Comparison of ENCODE assay signal across 12 cellular contexts in genomic region chr7:92423646-92424045, GRCh38. TPM values are rescaled to one million over a fixed set of nuclear protein-coding genes. Genes with fewer than 3 reads are reported as not detected.
DNase-seq lines count a peak whose midpoint lies in the region; ATAC-seq and TF ChIP-seq lines count a peak whose summit lies in the region.
"Had no signal": no experiment of that assay in that cellular context is flagged by ENCODE, and none has a peak within 500 bp of the region (broad histone marks: within the 10 kb centered on the region; RNA-seq: fewer than 3 reads in every experiment).

No MANE protein-coding gene starts in this region.

- no peak overlapping the region for H3K9ac ChIP-seq in KMS-11

- WGBS in gastroesophageal sphincter (ENCODE audit: low coverage in 1 of 2), 2 donors, result 74 to 78% methylated on average over 4 of the region's 4 CpGs

- H3K4me1 Mint-ChIP-seq in CD8-positive, alpha-beta memory T cell, result peaks cover 9 to 11% (median 10%) of the 10 kb centered on the region in 3 donors
- peaks cover 11% of the 10 kb centered on the region for H3K4me1 Mint-ChIP-seq in activated naive CD8-positive, alpha-beta T cell treated with anti-CD3 and anti-CD28 coated beads, Interleukin-2, amount 50 U/mL, for 24 hours
- peaks cover 13% of the 10 kb centered on the region for H3K4me1 Mint-ChIP-seq in neural crest cell

- TF ChIP-seq EP300 in gastroesophageal sphincter (IDR thresholded peaks at IDR 0.05), result no peak

- ATAC-seq in activated naive CD8-positive, alpha-beta T cell treated with anti-CD3 and anti-CD28 coated beads, Interleukin-2, amount 50 U/mL, for 24 hours, result no peak
- no peak for ATAC-seq in gastroesophageal sphincter
- ATAC-seq in gastrocnemius medialis, result no peak

- H3K36me3 ChIP-seq in CD8-positive, alpha-beta memory T cell (ENCODE audit: insufficient read depth, low read length), result no peaks in the 10 kb centered on the region
- no peaks in the 10 kb centered on the region for H3K36me3 ChIP-seq in KMS-11 (ENCODE audit: insufficient read depth)
- no peaks in the 10 kb centered on the region for H3K36me3 ChIP-seq in gastroesophageal sphincter
- no peaks in the 10 kb centered on the region for H3K36me3 ChIP-seq in gastrocnemius medialis
- H3K36me3 ChIP-seq: prostate gland, tibial artery had no signal

- H3K36me3 Mint-ChIP-seq in CD8-positive, alpha-beta memory T cell, result no peaks in the 10 kb centered on the region
- H3K36me3 Mint-ChIP-seq in activated naive CD8-positive, alpha-beta T cell treated with anti-CD3 and anti-CD28 coated beads, Interleukin-2, amount 50 U/mL, for 24 hours (ENCODE audit: low read depth), result no peaks in the 10 kb centered on the region
- no peaks in the 10 kb centered on the region for H3K36me3 Mint-ChIP-seq in neural crest cell (ENCODE audit: low read depth)

- peaks cover 11 to 26% of the 10 kb centered on the region in 2 donors for H3K27me3 Mint-ChIP-seq in CD8-positive, alpha-beta memory T cell
- peaks cover 22% of the 10 kb centered on the region for H3K27me3 Mint-ChIP-seq in activated naive CD8-positive, alpha-beta T cell treated with anti-CD3 and anti-CD28 coated beads, Interleukin-2, amount 50 U/mL, for 24 hours
- H3K27me3 Mint-ChIP-seq in neural crest cell (ENCODE audit: low read depth), result no peaks in the 10 kb centered on the region
- H3K27me3 Mint-ChIP-seq: central memory CD8-positive, alpha-beta T cell had no signal

- CTCF ChIA-PET in CD8-positive, alpha-beta memory T cell (lab: Charles Lee), result interaction anchor here (0.8 to 8.2 kb wide), 10 partner anchors 8 to 37 kb away, joined by 3 to 107 read pairs (median 4); partner anchors contain the start of gene GATAD1

- H3K27me3 ChIP-seq in CD8-positive, alpha-beta memory T cell (ENCODE audit: insufficient read depth, low read length, poor library complexity, severe bottlenecking), result no peaks in the 10 kb centered on the region
- no peaks in the 10 kb centered on the region for H3K27me3 ChIP-seq in KMS-11 (ENCODE audit: insufficient read depth, low read depth)
- peaks cover 20% of the 10 kb centered on the region for H3K27me3 ChIP-seq in gastroesophageal sphincter
- peaks cover 0 to 5% (median 3%) of the 10 kb centered on the region in 3 donors for H3K27me3 ChIP-seq in gastrocnemius medialis

- peaks cover 7% of the 10 kb centered on the region for H3K4me1 ChIP-seq in CD8-positive, alpha-beta memory T cell (ENCODE audit: insufficient read depth, low read length)
- peaks cover 10% of the 10 kb centered on the region for H3K4me1 ChIP-seq in KMS-11 (ENCODE audit: low read depth, poor library complexity, severe bottlenecking)
- peaks cover 0 to 19% (median 0%) of the 10 kb centered on the region in 3 donors for H3K4me1 ChIP-seq in gastroesophageal sphincter
- H3K4me1 ChIP-seq in gastrocnemius medialis, result no peaks in the 10 kb centered on the region
- H3K4me1 ChIP-seq: prostate gland had no signal

- no peak for TF ChIP-seq CTCF in KMS-11 (conservative IDR thresholded peaks at IDR 0.05; ENCODE audit: low read depth, low read length)
- no peak for TF ChIP-seq CTCF in neural crest cell (conservative IDR thresholded peaks at IDR 0.05)
- no peak for TF ChIP-seq CTCF in gastroesophageal sphincter (IDR thresholded peaks at IDR 0.05)
- TF ChIP-seq CTCF in gastrocnemius medialis (IDR thresholded peaks at IDR 0.05 in 4 of 5, conservative IDR thresholded peaks at IDR 0.05 in 1 of 5), result no peak

- H4K20me1 ChIP-seq in KMS-11 (ENCODE audit: insufficient read depth), result no peaks in the 10 kb centered on the region

- H2AFZ ChIP-seq in KMS-11 (ENCODE audit: low read depth), result peak overlapping the region; percentile 91

- no peaks in the 10 kb centered on the region for H3K9me3 Mint-ChIP-seq in CD8-positive, alpha-beta memory T cell
- H3K9me3 Mint-ChIP-seq in activated naive CD8-positive, alpha-beta T cell treated with anti-CD3 and anti-CD28 coated beads, Interleukin-2, amount 50 U/mL, for 24 hours, result no peaks in the 10 kb centered on the region
- H3K9me3 Mint-ChIP-seq in neural crest cell, result no peaks in the 10 kb centered on the region
- H3K9me3 Mint-ChIP-seq: central memory CD8-positive, alpha-beta T cell had no signal

- no peak overlapping the region for H3K27ac Mint-ChIP-seq in CD8-positive, alpha-beta memory T cell
- H3K27ac Mint-ChIP-seq in activated naive CD8-positive, alpha-beta T cell treated with anti-CD3 and anti-CD28 coated beads, Interleukin-2, amount 50 U/mL, for 24 hours, result peak overlapping the region; percentile 10
- H3K27ac Mint-ChIP-seq in neural crest cell (ENCODE audit: unreplicated experiment), result no peak overlapping the region

- POLR2A ChIA-PET in CD8-positive, alpha-beta memory T cell (lab: Charles Lee), result interaction anchor here (2.5 kb wide), 1 partner anchor 24 kb away, joined by 17 read pairs; the partner anchor contains the start of gene GATAD1

- intact Hi-C loops in gastrocnemius medialis (cut with DNase I; ENCODE audit: low total_unique reads), result loop anchor here (1.0 to 10.0 kb wide), 3 partner anchors 24 to 1996 kb away; partner anchors contain the start of gene GATAD1

- H3K79me2 ChIP-seq in KMS-11 (ENCODE audit: insufficient read depth, low read depth), result no peaks in the 10 kb centered on the region

- no peak overlapping the region for H3K27ac ChIP-seq in CD8-positive, alpha-beta memory T cell (ENCODE audit: low read depth, low read length)
- H3K27ac ChIP-seq in KMS-11 (no peak overlapping the region), gastroesophageal sphincter (peak overlapping the region in 1 of 4 donors; percentile 35), gastrocnemius medialis (no peak overlapping the region)
- H3K27ac ChIP-seq: prostate gland had no signal

- no peak for DNase-seq in CD8-positive, alpha-beta memory T cell
- DNase-seq in activated naive CD8-positive, alpha-beta T cell treated with anti-CD3 and anti-CD28 coated beads, Interleukin-2, amount 50 U/mL, for 24 hours, result no peak
- no peak for DNase-seq in neural crest cell (ENCODE audit: low read depth, low spot score)
- DNase-seq in gastrocnemius medialis, result no peak
- DNase-seq in NCI-H446 (lab: John Stamatoyannopoulos, UW), result no peak
- no peak for DNase-seq in CD1c-positive myeloid dendritic cell (ENCODE audit: extremely low spot score)

- TF ChIP-seq POLR2A in gastroesophageal sphincter (IDR thresholded peaks at IDR 0.05), result no peak
- TF ChIP-seq POLR2A in gastrocnemius medialis (IDR thresholded peaks at IDR 0.05), result no peak

- H3K4me3 Mint-ChIP-seq in CD8-positive, alpha-beta memory T cell, result peak overlapping the region in 5 of 7 donors; percentile 2 to 61 (median 6)
- H3K4me3 Mint-ChIP-seq in activated naive CD8-positive, alpha-beta T cell treated with anti-CD3 and anti-CD28 coated beads, Interleukin-2, amount 50 U/mL, for 24 hours, result peak overlapping the region; percentile 25
- H3K4me3 Mint-ChIP-seq in neural crest cell, result peak overlapping the region; percentile 52

- peak overlapping the region; percentile 74; the same call in 1 of the 2 replicates for H3K4me2 ChIP-seq in KMS-11

- no peak overlapping the region for H3K4me3 ChIP-seq in CD8-positive, alpha-beta memory T cell (ENCODE audit: low read length)
- H3K4me3 ChIP-seq in KMS-11 (IDR thresholded peaks at IDR 0.05; ENCODE audit: insufficient read depth, low read depth, low read length) (no peak overlapping the region), gastroesophageal sphincter (no peak overlapping the region), gastrocnemius medialis (no peak overlapping the region)

- in situ Hi-C loops in gastrocnemius medialis (cut with MboI; ENCODE audit: low sequenced_read_pairs in 4 of 4), result no loop called here

- H3K9me3 ChIP-seq in CD8-positive, alpha-beta memory T cell (ENCODE audit: low read length), result no peaks in the 10 kb centered on the region
- H3K9me3 ChIP-seq in gastroesophageal sphincter (no peaks in the 10 kb centered on the region), gastrocnemius medialis (no peaks in the 10 kb centered on the region)
- H3K9me3 ChIP-seq: prostate gland, tibial artery had no signal

RNA-seq across cellular contexts. Expression of gene GATAD1, which starts 23.6 kb away (rescaled TPM):
- total RNA-seq in CD8-positive, alpha-beta memory T cell, result 10 to 100 TPM; 18.3 to 18.9 TPM
- 11.4 TPM for polyA plus RNA-seq in CD8-positive, alpha-beta memory T cell
- total RNA-seq in neural crest cell (38.7 and 42.3 TPM in 2 replicates), gastroesophageal sphincter (10 to 100 TPM; 25.5 to 57.7 (median 32.2) TPM), gastrocnemius medialis (10 to 100 TPM in 1 of 4 donors, 1 to 10 TPM in 3; 7.3 to 29.8 (median 8.3) TPM)

RNA-seq across cellular contexts. Expression of gene ERVW-1, which starts 54.1 kb away (rescaled TPM):
- not detected for total RNA-seq in CD8-positive, alpha-beta memory T cell
- polyA plus RNA-seq in CD8-positive, alpha-beta memory T cell, result not detected
- total RNA-seq in neural crest cell (not detected in 2 replicates), gastroesophageal sphincter (not detected), gastrocnemius medialis (under 1 TPM in 1 of 4 donors, not detected in 3; 0.10 TPM)
- total RNA-seq: kidney epithelial cell had no signal
